In the genomic region with DNA sequence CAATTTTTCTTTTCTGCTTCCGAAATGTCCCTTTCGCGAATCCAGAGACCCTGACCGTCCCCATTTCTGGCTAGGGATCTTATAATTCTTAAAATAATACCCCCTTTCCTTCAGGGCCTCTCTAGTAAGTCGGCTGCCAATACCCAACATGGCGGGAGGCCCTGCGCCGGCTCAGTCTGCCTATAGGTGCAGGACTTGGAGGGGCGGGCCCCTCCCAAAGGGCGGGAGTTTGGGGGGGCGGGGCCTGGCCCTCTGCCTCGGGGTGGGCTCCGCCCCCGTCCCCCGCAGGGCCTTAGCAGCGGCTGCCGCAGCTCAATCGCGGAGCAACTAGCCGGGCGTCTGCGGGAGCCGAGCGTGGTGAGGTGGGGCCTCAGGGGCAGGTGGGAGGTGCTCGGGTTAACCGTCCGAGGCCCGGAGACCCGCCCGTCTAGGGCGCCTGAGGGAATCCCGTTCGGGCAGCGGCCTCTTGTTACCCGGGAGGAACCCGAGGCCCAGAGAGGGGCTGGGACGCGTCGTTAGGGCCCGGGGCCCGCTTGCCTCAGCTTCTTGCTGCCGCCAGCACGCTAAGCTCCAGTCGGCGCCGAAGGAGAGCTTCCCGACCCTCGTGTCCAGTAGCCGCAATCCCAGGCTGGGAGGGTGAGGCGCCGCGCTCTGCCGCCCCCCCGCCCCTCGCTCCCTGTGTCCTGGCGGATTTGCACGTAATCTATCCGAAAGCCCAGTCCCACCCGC, we compare ENCODE assay signal across 1 cellular context.
TF ChIP-seq lines count a peak whose summit lies in the region.

A gene with protein sequence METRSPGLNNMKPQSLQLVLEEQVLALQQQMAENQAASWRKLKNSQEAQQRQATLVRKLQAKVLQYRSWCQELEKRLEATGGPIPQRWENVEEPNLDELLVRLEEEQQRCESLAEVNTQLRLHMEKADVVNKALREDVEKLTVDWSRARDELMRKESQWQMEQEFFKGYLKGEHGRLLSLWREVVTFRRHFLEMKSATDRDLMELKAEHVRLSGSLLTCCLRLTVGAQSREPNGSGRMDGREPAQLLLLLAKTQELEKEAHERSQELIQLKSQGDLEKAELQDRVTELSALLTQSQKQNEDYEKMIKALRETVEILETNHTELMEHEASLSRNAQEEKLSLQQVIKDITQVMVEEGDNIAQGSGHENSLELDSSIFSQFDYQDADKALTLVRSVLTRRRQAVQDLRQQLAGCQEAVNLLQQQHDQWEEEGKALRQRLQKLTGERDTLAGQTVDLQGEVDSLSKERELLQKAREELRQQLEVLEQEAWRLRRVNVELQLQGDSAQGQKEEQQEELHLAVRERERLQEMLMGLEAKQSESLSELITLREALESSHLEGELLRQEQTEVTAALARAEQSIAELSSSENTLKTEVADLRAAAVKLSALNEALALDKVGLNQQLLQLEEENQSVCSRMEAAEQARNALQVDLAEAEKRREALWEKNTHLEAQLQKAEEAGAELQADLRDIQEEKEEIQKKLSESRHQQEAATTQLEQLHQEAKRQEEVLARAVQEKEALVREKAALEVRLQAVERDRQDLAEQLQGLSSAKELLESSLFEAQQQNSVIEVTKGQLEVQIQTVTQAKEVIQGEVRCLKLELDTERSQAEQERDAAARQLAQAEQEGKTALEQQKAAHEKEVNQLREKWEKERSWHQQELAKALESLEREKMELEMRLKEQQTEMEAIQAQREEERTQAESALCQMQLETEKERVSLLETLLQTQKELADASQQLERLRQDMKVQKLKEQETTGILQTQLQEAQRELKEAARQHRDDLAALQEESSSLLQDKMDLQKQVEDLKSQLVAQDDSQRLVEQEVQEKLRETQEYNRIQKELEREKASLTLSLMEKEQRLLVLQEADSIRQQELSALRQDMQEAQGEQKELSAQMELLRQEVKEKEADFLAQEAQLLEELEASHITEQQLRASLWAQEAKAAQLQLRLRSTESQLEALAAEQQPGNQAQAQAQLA (N-terminal part only) (plus strand): TSS at position 718 of the 729 bp plus-strand sequence. CDS start 6,770 bp downstream, outside the sequence.

TF ChIP-seq in HepG2, 621 proteins besides CTCF, POLR2A, EP300 and RAD21 (continued from another document and continues in another):
- TF ChIP-seq, protein P1, sequence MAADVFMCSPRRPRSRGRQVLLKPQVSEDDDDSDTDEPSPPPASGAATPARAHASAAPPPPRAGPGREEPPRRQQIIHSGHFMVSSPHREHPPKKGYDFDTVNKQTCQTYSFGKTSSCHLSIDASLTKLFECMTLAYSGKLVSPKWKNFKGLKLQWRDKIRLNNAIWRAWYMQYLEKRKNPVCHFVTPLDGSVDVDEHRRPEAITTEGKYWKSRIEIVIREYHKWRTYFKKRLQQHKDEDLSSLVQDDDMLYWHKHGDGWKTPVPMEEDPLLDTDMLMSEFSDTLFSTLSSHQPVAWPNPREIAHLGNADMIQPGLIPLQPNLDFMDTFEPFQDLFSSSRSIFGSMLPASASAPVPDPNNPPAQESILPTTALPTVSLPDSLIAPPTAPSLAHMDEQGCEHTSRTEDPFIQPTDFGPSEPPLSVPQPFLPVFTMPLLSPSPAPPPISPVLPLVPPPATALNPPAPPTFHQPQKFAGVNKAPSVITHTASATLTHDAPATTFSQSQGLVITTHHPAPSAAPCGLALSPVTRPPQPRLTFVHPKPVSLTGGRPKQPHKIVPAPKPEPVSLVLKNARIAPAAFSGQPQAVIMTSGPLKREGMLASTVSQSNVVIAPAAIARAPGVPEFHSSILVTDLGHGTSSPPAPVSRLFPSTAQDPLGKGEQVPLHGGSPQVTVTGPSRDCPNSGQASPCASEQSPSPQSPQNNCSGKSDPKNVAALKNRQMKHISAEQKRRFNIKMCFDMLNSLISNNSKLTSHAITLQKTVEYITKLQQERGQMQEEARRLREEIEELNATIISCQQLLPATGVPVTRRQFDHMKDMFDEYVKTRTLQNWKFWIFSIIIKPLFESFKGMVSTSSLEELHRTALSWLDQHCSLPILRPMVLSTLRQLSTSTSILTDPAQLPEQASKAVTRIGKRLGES (CRISPR knock-in tag; IDR thresholded peaks at IDR 0.05; ENCODE audit: borderline replicate concordance): no peak; the same call in 1 of the 2 replicates
- TF ChIP-seq, protein P2, sequence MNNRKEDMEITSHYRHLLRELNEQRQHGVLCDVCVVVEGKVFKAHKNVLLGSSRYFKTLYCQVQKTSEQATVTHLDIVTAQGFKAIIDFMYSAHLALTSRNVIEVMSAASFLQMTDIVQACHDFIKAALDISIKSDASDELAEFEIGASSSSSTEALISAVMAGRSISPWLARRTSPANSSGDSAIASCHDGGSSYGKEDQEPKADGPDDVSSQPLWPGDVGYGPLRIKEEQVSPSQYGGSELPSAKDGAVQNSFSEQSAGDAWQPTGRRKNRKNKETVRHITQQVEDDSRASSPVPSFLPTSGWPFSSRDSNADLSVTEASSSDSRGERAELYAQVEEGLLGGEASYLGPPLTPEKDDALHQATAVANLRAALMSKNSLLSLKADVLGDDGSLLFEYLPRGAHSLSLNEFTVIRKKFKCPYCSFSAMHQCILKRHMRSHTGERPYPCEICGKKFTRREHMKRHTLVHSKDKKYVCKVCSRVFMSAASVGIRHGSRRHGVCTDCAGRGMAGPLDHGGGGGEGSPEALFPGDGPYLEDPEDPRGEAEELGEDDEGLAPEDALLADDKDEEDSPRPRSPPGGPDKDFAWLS (CRISPR knock-in tag; IDR thresholded peaks at IDR 0.05; ENCODE audit: borderline replicate concordance): no peak
- TF ChIP-seq MAZ (IDR thresholded peaks at IDR 0.05; ENCODE audit: borderline replicate concordance, low read depth, low read length) (peak; percentile 77), MAZ (CRISPR knock-in tag; IDR thresholded peaks at IDR 0.05; ENCODE audit: low read depth) (peak; percentile 83), RELA (CRISPR knock-in tag; IDR thresholded peaks at IDR 0.05) (no peak), ZNF724P (CRISPR knock-in tag; IDR thresholded peaks at IDR 0.05; ENCODE audit: borderline replicate concordance) (no peak; the same call in 1 of the 2 replicates), HNRNPK (IDR thresholded peaks at IDR 0.05; ENCODE audit: low read depth, low read length, poor library complexity, severe bottlenecking) (peak; percentile 84), KAT8 (CRISPR knock-in tag; IDR thresholded peaks at IDR 0.05) (peak; percentile 87), CBX2 (IDR thresholded peaks at IDR 0.05; ENCODE audit: low read depth, low read length) (no peak), CBX2 (CRISPR knock-in tag; IDR thresholded peaks at IDR 0.05; ENCODE audit: low read depth) (no peak), GPN1 (CRISPR knock-in tag; IDR thresholded peaks at IDR 0.05; ENCODE audit: borderline replicate concordance) (no peak; the same call in 1 of the 2 replicates), ZNF354B (CRISPR knock-in tag; IDR thresholded peaks at IDR 0.05) (0 out of 2 replicates have a peak, but pooled peaks have one; percentile 11), ERF (CRISPR knock-in tag; IDR thresholded peaks at IDR 0.05) (peak; percentile 73), PHF21A (CRISPR knock-in tag; IDR thresholded peaks at IDR 0.05) (peak; percentile 78), PHF5A (CRISPR knock-in tag; IDR thresholded peaks at IDR 0.05; ENCODE audit: low read depth, unreplicated experiment) (no peak), SMAD3 (CRISPR knock-in tag; IDR thresholded peaks at IDR 0.05) (peak; percentile 66), ZNF343 (CRISPR knock-in tag; IDR thresholded peaks at IDR 0.05) (peak; percentile 73; the same call in 1 of the 2 replicates), MXD4 (CRISPR knock-in tag; IDR thresholded peaks at IDR 0.05) (peak; percentile 71), KLF9 (CRISPR knock-in tag; IDR thresholded peaks at IDR 0.05; ENCODE audit: low read depth) (0 out of 2 replicates have a peak, but pooled peaks have one; percentile 38), ETV5 (CRISPR knock-in tag; IDR thresholded peaks at IDR 0.05; ENCODE audit: borderline replicate concordance) (peak; percentile 33; the same call in 1 of the 2 replicates), RFXAP (CRISPR knock-in tag; IDR thresholded peaks at IDR 0.05; ENCODE audit: borderline replicate concordance) (peak; percentile 55; the same call in 1 of the 2 replicates), SETDB1 (CRISPR knock-in tag; IDR thresholded peaks at IDR 0.05; ENCODE audit: borderline replicate concordance) (no peak), ZNF543 (CRISPR knock-in tag; IDR thresholded peaks at IDR 0.05) (peak; percentile 83; the same call in 1 of the 2 replicates), ZNF205 (CRISPR knock-in tag; IDR thresholded peaks at IDR 0.05) (peak; percentile 74), RARG (CRISPR knock-in tag; IDR thresholded peaks at IDR 0.05; ENCODE audit: low read depth) (peak; percentile 73), ZNF260 (CRISPR knock-in tag; IDR thresholded peaks at IDR 0.05; ENCODE audit: borderline replicate concordance, low read depth) (peak; percentile 94; the same call in 1 of the 2 replicates), ZNF749 (CRISPR knock-in tag; IDR thresholded peaks at IDR 0.05; ENCODE audit: borderline replicate concordance) (peak; percentile 94)
- TF ChIP-seq, protein P3, sequence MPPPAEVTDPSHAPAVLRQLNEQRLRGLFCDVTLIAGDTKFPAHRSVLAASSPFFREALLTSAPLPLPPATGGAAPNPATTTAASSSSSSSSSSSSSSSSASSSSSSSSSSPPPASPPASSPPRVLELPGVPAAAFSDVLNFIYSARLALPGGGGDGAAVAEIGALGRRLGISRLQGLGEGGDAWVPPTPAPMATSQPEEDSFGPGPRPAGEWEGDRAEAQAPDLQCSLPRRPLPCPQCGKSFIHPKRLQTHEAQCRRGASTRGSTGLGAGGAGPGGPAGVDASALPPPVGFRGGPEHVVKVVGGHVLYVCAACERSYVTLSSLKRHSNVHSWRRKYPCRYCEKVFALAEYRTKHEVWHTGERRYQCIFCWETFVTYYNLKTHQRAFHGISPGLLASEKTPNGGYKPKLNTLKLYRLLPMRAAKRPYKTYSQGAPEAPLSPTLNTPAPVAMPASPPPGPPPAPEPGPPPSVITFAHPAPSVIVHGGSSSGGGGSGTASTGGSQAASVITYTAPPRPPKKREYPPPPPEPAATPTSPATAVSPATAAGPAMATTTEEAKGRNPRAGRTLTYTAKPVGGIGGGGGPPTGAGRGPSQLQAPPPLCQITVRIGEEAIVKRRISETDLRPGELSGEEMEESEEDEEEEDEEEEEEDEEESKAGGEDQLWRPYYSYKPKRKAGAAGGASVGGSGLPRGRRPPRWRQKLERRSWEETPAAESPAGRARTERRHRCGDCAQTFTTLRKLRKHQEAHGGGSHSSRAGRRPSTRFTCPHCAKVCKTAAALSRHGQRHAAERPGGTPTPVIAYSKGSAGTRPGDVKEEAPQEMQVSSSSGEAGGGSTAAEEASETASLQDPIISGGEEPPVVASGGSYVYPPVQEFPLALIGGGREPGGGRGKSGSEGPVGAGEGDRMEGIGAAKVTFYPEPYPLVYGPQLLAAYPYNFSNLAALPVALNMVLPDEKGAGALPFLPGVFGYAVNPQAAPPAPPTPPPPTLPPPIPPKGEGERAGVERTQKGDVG (CRISPR knock-in tag; IDR thresholded peaks at IDR 0.05; ENCODE audit: borderline replicate concordance): no peak; the same call in none of the 2 replicates
- TF ChIP-seq, protein P4, sequence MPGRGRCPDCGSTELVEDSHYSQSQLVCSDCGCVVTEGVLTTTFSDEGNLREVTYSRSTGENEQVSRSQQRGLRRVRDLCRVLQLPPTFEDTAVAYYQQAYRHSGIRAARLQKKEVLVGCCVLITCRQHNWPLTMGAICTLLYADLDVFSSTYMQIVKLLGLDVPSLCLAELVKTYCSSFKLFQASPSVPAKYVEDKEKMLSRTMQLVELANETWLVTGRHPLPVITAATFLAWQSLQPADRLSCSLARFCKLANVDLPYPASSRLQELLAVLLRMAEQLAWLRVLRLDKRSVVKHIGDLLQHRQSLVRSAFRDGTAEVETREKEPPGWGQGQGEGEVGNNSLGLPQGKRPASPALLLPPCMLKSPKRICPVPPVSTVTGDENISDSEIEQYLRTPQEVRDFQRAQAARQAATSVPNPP (CRISPR knock-in tag; IDR thresholded peaks at IDR 0.05): no peak
- TF ChIP-seq, protein P5, sequence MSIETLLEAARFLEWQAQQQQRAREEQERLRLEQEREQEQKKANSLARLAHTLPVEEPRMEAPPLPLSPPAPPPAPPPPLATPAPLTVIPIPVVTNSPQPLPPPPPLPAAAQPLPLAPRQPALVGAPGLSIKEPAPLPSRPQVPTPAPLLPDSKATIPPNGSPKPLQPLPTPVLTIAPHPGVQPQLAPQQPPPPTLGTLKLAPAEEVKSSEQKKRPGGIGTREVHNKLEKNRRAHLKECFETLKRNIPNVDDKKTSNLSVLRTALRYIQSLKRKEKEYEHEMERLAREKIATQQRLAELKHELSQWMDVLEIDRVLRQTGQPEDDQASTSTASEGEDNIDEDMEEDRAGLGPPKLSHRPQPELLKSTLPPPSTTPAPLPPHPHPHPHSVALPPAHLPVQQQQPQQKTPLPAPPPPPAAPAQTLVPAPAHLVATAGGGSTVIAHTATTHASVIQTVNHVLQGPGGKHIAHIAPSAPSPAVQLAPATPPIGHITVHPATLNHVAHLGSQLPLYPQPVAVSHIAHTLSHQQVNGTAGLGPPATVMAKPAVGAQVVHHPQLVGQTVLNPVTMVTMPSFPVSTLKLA (IDR thresholded peaks at IDR 0.05): 0 out of 2 replicates have a peak, but pooled peaks have one; percentile 11
- TF ChIP-seq, protein P6, sequence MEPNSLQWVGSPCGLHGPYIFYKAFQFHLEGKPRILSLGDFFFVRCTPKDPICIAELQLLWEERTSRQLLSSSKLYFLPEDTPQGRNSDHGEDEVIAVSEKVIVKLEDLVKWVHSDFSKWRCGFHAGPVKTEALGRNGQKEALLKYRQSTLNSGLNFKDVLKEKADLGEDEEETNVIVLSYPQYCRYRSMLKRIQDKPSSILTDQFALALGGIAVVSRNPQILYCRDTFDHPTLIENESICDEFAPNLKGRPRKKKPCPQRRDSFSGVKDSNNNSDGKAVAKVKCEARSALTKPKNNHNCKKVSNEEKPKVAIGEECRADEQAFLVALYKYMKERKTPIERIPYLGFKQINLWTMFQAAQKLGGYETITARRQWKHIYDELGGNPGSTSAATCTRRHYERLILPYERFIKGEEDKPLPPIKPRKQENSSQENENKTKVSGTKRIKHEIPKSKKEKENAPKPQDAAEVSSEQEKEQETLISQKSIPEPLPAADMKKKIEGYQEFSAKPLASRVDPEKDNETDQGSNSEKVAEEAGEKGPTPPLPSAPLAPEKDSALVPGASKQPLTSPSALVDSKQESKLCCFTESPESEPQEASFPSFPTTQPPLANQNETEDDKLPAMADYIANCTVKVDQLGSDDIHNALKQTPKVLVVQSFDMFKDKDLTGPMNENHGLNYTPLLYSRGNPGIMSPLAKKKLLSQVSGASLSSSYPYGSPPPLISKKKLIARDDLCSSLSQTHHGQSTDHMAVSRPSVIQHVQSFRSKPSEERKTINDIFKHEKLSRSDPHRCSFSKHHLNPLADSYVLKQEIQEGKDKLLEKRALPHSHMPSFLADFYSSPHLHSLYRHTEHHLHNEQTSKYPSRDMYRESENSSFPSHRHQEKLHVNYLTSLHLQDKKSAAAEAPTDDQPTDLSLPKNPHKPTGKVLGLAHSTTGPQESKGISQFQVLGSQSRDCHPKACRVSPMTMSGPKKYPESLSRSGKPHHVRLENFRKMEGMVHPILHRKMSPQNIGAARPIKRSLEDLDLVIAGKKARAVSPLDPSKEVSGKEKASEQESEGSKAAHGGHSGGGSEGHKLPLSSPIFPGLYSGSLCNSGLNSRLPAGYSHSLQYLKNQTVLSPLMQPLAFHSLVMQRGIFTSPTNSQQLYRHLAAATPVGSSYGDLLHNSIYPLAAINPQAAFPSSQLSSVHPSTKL (CRISPR knock-in tag; IDR thresholded peaks at IDR 0.05): no peak; the same call in none of the 2 replicates
